8 cellular contexts compared by ENCODE assay signal in the genomic region with DNA sequence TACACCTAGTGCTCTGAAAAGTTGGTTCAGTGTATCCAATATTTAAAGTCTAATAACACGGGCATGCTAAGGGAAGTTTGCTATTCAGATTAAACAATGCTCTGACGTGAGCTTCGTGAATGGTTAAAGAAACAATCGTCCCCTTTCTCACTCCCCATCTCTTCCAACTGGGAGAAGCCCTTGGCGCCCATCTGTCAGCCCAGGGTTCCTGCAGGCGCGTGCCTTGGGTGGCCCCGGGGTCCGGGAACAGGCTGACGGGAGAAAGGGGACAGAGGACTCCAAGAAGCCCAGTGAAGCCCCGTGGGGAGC. TPM values are rescaled to one million over a fixed set of nuclear protein-coding genes. Genes with fewer than 3 reads are reported as not detected.
DNase-seq lines count a peak whose midpoint lies in the region; ATAC-seq, FAIRE-seq and TF ChIP-seq lines count a peak whose summit lies in the region.

No MANE protein-coding gene starts in this region.

- intact Hi-C loops in left cardiac atrium (cut with DNase I): loop anchor here in 1 of 2 donors (10.0 kb wide), 1 partner anchor 173 kb away; no protein-coding TSS in a partner anchor
- intact Hi-C loops in K562 (cut with micrococcal nuclease): loop anchor here (5.0 kb wide), 1 partner anchor 71 kb away; the partner anchor contains the start of gene ZBTB47

- TF ChIP-seq CTCF in right atrium auricular region (IDR thresholded peaks at IDR 0.05) (no peak), K562 (IDR thresholded peaks at IDR 0.05 in 2 of 3, conservative IDR thresholded peaks at IDR 0.05 in 1 of 3; ENCODE audit: insufficient read depth in 2 of 3, low read depth in 1 of 3, low read length in 3 of 3) (no peak)

- peaks cover 42% of the 10 kb centered on the region for H3K79me2 ChIP-seq in K562 (ENCODE audit: control insufficient read depth, insufficient read depth, low read length)

- no peaks in the 10 kb centered on the region for H4K20me1 ChIP-seq in K562 (replicated peaks; ENCODE audit: control insufficient read depth, insufficient read depth, low read length)

- H3K27ac ChIP-seq in right atrium auricular region: peak overlapping the region; percentile 92 to 93
- peak overlapping the region; percentile 79 for H3K27ac ChIP-seq in K562 (ENCODE audit: extremely low read depth, low read depth, low read length)
- peak overlapping the region; percentile 27 for H3K27ac ChIP-seq in mesenchymal stem cell (ENCODE audit: low read length, poor library complexity, severe bottlenecking)

- WGBS in K562 (ENCODE audit: insufficient coverage, low coverage, missing lambda C conversion rate): 0% methylated on average over 11 of the region's 11 CpGs
- WGBS in mesenchymal stem cell: 3% methylated on average over 10 of the region's 11 CpGs

- H3K36me3 ChIP-seq in right atrium auricular region: peaks cover 4% of the 10 kb centered on the region
- H3K36me3 ChIP-seq in K562 (ENCODE audit: control insufficient read depth, insufficient read depth, low read length): peaks cover 5% of the 10 kb centered on the region; the same call in 2 of the 3 replicates
- peaks cover 0 to 16% of the 10 kb centered on the region in 2 experiments for H3K36me3 ChIP-seq in mesenchymal stem cell (ENCODE audit: control insufficient read depth in 1 of 2, insufficient read depth in 2 of 2, low read depth in 1 of 2, low read length in 2 of 2)

- ATAC-seq in left cardiac atrium: no peak
- ATAC-seq in K562: no peak
- ATAC-seq in HG02938 (IDR thresholded peaks at IDR 0.05; ENCODE audit: unreplicated experiment): no peak

- H3K18ac ChIP-seq in mesenchymal stem cell (ENCODE audit: low read depth in 1 of 2, low read length in 2 of 2): peak overlapping the region; percentile 96 to 98

- peak overlapping the region; percentile 86 to 98 for H3K4ac ChIP-seq in mesenchymal stem cell (ENCODE audit: low read depth in 1 of 2, low read length in 2 of 2)

- H2BK120ac ChIP-seq in mesenchymal stem cell (ENCODE audit: low read depth, low read length): peak overlapping the region; percentile 35

- H3K9ac ChIP-seq in K562 (ENCODE audit: insufficient read depth in 1 of 2, low read depth in 2 of 2, low read length in 2 of 2): peak overlapping the region; percentile 89 to 93
- peak overlapping the region; percentile 95 for H3K9ac ChIP-seq in mesenchymal stem cell (ENCODE audit: low read length)

- H3K9me3 ChIP-seq in right atrium auricular region (no peaks in the 10 kb centered on the region), K562 (replicated peaks; ENCODE audit: control insufficient read depth, insufficient read depth, low read depth, low read length) (no peaks in the 10 kb centered on the region), mesenchymal stem cell (ENCODE audit: control insufficient read depth, low read length) (no peaks in the 10 kb centered on the region)

- H3K9me1 ChIP-seq in K562 (ENCODE audit: control insufficient read depth, insufficient read depth, low read length): no peaks in the 10 kb centered on the region

- POLR2A ChIA-PET in K562 (lab: Yijun Ruan, JAX): interaction anchor here (0.5 to 3.2 kb wide), 13 partner anchors 9 to 1763 kb away, joined by 3 to 33 read pairs (median 4); partner anchors contain the start of genes NKTR and SS18L2

- BruUV-seq in K562 (replicated peaks; lab: Mats Ljungman, UMichigan): no TSS peak

- H2AK5ac ChIP-seq in mesenchymal stem cell (ENCODE audit: low read length, severe bottlenecking): no peak overlapping the region

- CTCF ChIA-PET in K562 (lab: Yijun Ruan, JAX; ENCODE audit: low intra/inter-chr PET ratio): no interaction called here

- no peak overlapping the region for H2BK5ac ChIP-seq in mesenchymal stem cell (ENCODE audit: low read depth, low read length, poor library complexity, severe bottlenecking)

- peak overlapping the region; percentile 3 for H2BK15ac ChIP-seq in mesenchymal stem cell (ENCODE audit: low read depth, poor library complexity, severe bottlenecking)

- peak overlapping the region in 1 of 2 experiments; percentile 96 for H3K23ac ChIP-seq in mesenchymal stem cell (ENCODE audit: low read length in 2 of 2)

- H2AFZ ChIP-seq in K562 (ENCODE audit: low read depth, low read length): peak overlapping the region; percentile 85
- H2AFZ ChIP-seq in mesenchymal stem cell (ENCODE audit: low read depth, low read length): peak overlapping the region; percentile 96

- peak overlapping the region in 1 of 2 experiments; percentile 99 for H3K14ac ChIP-seq in mesenchymal stem cell (ENCODE audit: low read length in 2 of 2)

- H3K4me1 ChIP-seq in right atrium auricular region: peaks cover 0 to 20% of the 10 kb centered on the region in 2 donors
- H3K4me1 ChIP-seq in K562 (replicated peaks in 1 of 2; ENCODE audit: control insufficient read depth in 2 of 2, insufficient read depth in 2 of 2, low read length in 2 of 2): peaks cover 12 to 16% of the 10 kb centered on the region in 2 experiments; a peak in 3 of 5 replicates
- H3K4me1 ChIP-seq in mesenchymal stem cell (ENCODE audit: control insufficient read depth, insufficient read depth, low read depth, low read length): peaks cover 2% of the 10 kb centered on the region

- H3K79me1 ChIP-seq in mesenchymal stem cell (replicated peaks; ENCODE audit: low read length, poor library complexity, severe bottlenecking): peaks cover 8% of the 10 kb centered on the region

- H4K91ac ChIP-seq in mesenchymal stem cell (ENCODE audit: low read length): peak overlapping the region; percentile 86

- H3K4me2 ChIP-seq in K562 (ENCODE audit: insufficient read depth, low read length): peak overlapping the region; percentile 92
- H3K4me2 ChIP-seq in mesenchymal stem cell (ENCODE audit: low read length, poor library complexity, severe bottlenecking): peak overlapping the region; percentile 71

- H3K27me3 ChIP-seq in right atrium auricular region: no peaks in the 10 kb centered on the region
- no peaks in the 10 kb centered on the region for H3K27me3 ChIP-seq in K562 (ENCODE audit: control insufficient read depth in 2 of 2, insufficient read depth in 2 of 2, low read length in 2 of 2)
- no peaks in the 10 kb centered on the region for H3K27me3 ChIP-seq in mesenchymal stem cell (ENCODE audit: control insufficient read depth in 1 of 2, insufficient read depth in 1 of 2, low read length in 2 of 2)

- H3K4me3 ChIP-seq in right atrium auricular region (peak overlapping the region; percentile 95 to 97), K562 (peak overlapping the region; percentile 65), mesenchymal stem cell (ENCODE audit: insufficient read depth in 1 of 2, low read depth in 1 of 2, low read length in 2 of 2) (peak overlapping the region; percentile 98)

- no peak for TF ChIP-seq RAD21 in K562 (CRISPR knock-in tag; conservative IDR thresholded peaks at IDR 0.05 in 1 of 2, IDR thresholded peaks at IDR 0.05 in 1 of 2)

- peak overlapping the region; percentile 89 for H4K8ac ChIP-seq in mesenchymal stem cell (ENCODE audit: low read length)

- TF ChIP-seq EP300 in K562 (IDR thresholded peaks at IDR 0.05; ENCODE audit: low read length): no peak

- H2BK12ac ChIP-seq in mesenchymal stem cell (ENCODE audit: low read length in 2 of 2): no peak overlapping the region

- FAIRE-seq in K562 (lab: Jason Lieb, UNC): no peak

- in situ Hi-C loops in K562 (cut with MboI): no loop called here

- TF ChIP-seq POLR2A in K562 (conservative IDR thresholded peaks at IDR 0.05): no peak

- DNase-seq in right atrium auricular region (ENCODE audit: low spot score): no peak
- DNase-seq in left cardiac atrium: no peak
- DNase-seq in K562 (ENCODE audit: extremely low read depth in 1 of 4, low spot score in 3 of 4): no peak
- no peak for DNase-seq in mesenchymal stem cell
- DNase-seq in DMS79 (lab: John Stamatoyannopoulos, UW): no peak
- no peak for DNase-seq in NCI-H1436 treated with DMSO at 0.1 percent for 48 hours (lab: John Stamatoyannopoulos, UW)
- DNase-seq in NAMALWA (ENCODE audit: low spot score): no peak

RNA-seq across cellular contexts. Expression of gene SEC22C, which starts 0.4 kb away (rescaled TPM):
- total RNA-seq in right atrium auricular region (10 to 100 TPM; 32.3 to 36.2 TPM), left cardiac atrium (10 to 100 TPM; 24.4 to 29.8 TPM), K562 (2014; rRNA removed) (44.8 and 49.8 TPM in 2 replicates), K562 (2014; rRNA removed; fragmentation: Illumina TruSeq; extraction: Trizol) (62.4 and 63.6 TPM in 2 replicates), K562 (2015; rRNA removed; fragmentation: Illumina TruSeq; extraction: Trizol) (68.4 and 68.7 TPM in 2 replicates), K562 (2021) (50.7 and 50.8 TPM in 2 replicates)
- 34.9 and 62.9 TPM in 2 replicates for total RNA-seq in K562 (2011; cell fraction: chromatin; rRNA removed; ENCODE audit: low replicate concordance)
- total RNA-seq in K562 (2011; cell fraction: nucleolus; rRNA removed): 32.7 and 35.5 TPM in 2 replicates
- total RNA-seq in K562 (2011; cell fraction: nucleoplasm; rRNA removed): 48.1 and 67.3 TPM in 2 replicates
- polyA plus RNA-seq in K562 (2011; rRNA removed) (60.5 and 64.5 TPM in 2 replicates), K562 (2014; fragmentation: Illumina TruSeq; extraction: Trizol) (58.5 and 59.8 TPM in 2 replicates), K562 (2014; fragmentation: Nextera tagmentation; extraction: Ambion mirVana) (10 to 100 TPM; 35.6 to 41.3 TPM), K562 (2014; rRNA removed) (45.9 and 54.5 TPM in 2 replicates)
- polyA plus RNA-seq in K562 (2011; cell fraction: cytosol; rRNA removed): 31.6 and 53.4 TPM in 2 replicates
- 36.9 and 47.6 TPM in 2 replicates for polyA plus RNA-seq in K562 (2011; cell fraction: nucleus; rRNA removed)
- 55.2 and 56.3 TPM in 2 replicates for polyA plus RNA-seq in K562 (2012)
- 40.6 and 42.7 TPM in 2 replicates for polyA minus RNA-seq in K562 (2011; rRNA and poly(A)+ RNA removed)
- polyA minus RNA-seq in K562 (2011; cell fraction: cytosol; rRNA and poly(A)+ RNA removed): 17.8 and 22.0 TPM in 2 replicates
- polyA minus RNA-seq in K562 (2011; cell fraction: nucleus; rRNA and poly(A)+ RNA removed): 15.6 and 16.9 TPM in 2 replicates
- 42.5 TPM for polyA plus RNA-seq in mesenchymal stem cell (2013, experiment 1 of 2)
- polyA plus RNA-seq in mesenchymal stem cell (2013, experiment 2 of 2): 45.2 TPM

RNA-seq across cellular contexts. Expression of gene SS18L2, which starts 9.3 kb away (rescaled TPM):
- total RNA-seq in right atrium auricular region: 10 to 100 TPM in 1 of 2 donors, 1 to 10 TPM in 1; 8.4 to 13.9 TPM
- 10 to 100 TPM; 13.4 to 14.1 TPM for total RNA-seq in left cardiac atrium
- 28.8 and 30.7 TPM in 2 replicates for total RNA-seq in K562 (2011; cell fraction: chromatin; rRNA removed; ENCODE audit: low replicate concordance)
- 24.3 and 25.5 TPM in 2 replicates for total RNA-seq in K562 (2011; cell fraction: nucleolus; rRNA removed)
- 32.2 and 45.8 TPM in 2 replicates for total RNA-seq in K562 (2011; cell fraction: nucleoplasm; rRNA removed)
- total RNA-seq in K562 (2014; rRNA removed): 51.4 and 75.9 TPM in 2 replicates
- 70.0 and 77.2 TPM in 2 replicates for total RNA-seq in K562 (2014; rRNA removed; fragmentation: Illumina TruSeq; extraction: Trizol)
- total RNA-seq in K562 (2015; rRNA removed; fragmentation: Illumina TruSeq; extraction: Trizol): 65.6 and 78.0 TPM in 2 replicates
- total RNA-seq in K562 (2021): 68.6 and 77.8 TPM in 2 replicates
- 117 and 144 TPM in 2 replicates for polyA plus RNA-seq in K562 (2011; rRNA removed)
- 31.8 and 55.1 TPM in 2 replicates for polyA plus RNA-seq in K562 (2011; cell fraction: cytosol; rRNA removed)
- 36.1 and 57.1 TPM in 2 replicates for polyA plus RNA-seq in K562 (2011; cell fraction: nucleus; rRNA removed)
- 73.8 and 106 TPM in 2 replicates for polyA plus RNA-seq in K562 (2012)
- polyA plus RNA-seq in K562 (2014; fragmentation: Illumina TruSeq; extraction: Trizol): 72.2 and 78.0 TPM in 2 replicates
- 100 to 1,000 TPM; 275 to 324 TPM for polyA plus RNA-seq in K562 (2014; fragmentation: Nextera tagmentation; extraction: Ambion mirVana)
- polyA plus RNA-seq in K562 (2014; rRNA removed): 99.2 and 99.4 TPM in 2 replicates
- polyA minus RNA-seq in K562 (2011; rRNA and poly(A)+ RNA removed): 31.2 and 35.5 TPM in 2 replicates
- polyA minus RNA-seq in K562 (2011; cell fraction: cytosol; rRNA and poly(A)+ RNA removed): 8.1 and 16.6 TPM in 2 replicates
- polyA minus RNA-seq in K562 (2011; cell fraction: nucleus; rRNA and poly(A)+ RNA removed): 12.7 and 17.9 TPM in 2 replicates
- polyA plus RNA-seq in mesenchymal stem cell (2013, experiment 1 of 2): 39.2 TPM
- polyA plus RNA-seq in mesenchymal stem cell (2013, experiment 2 of 2): 42.8 TPM

RNA-seq across cellular contexts. Expression of gene NKTR, which starts 19.1 kb away (rescaled TPM):
- 10 to 100 TPM; 14.1 to 20.4 TPM for total RNA-seq in right atrium auricular region
- total RNA-seq in left cardiac atrium: 10 to 100 TPM; 26.5 to 35.9 TPM
- total RNA-seq in K562 (2011; cell fraction: chromatin; rRNA removed; ENCODE audit: low replicate concordance): 253 and 1,006 TPM in 2 replicates
- total RNA-seq in K562 (2011; cell fraction: nucleolus; rRNA removed): 104 and 168 TPM in 2 replicates
- total RNA-seq in K562 (2011; cell fraction: nucleoplasm; rRNA removed): 377 and 604 TPM in 2 replicates
- 48.0 and 51.5 TPM in 2 replicates for total RNA-seq in K562 (2014; rRNA removed)
- 117 and 120 TPM in 2 replicates for total RNA-seq in K562 (2014; rRNA removed; fragmentation: Illumina TruSeq; extraction: Trizol)
- 94.1 and 104 TPM in 2 replicates for total RNA-seq in K562 (2015; rRNA removed; fragmentation: Illumina TruSeq; extraction: Trizol)
- total RNA-seq in K562 (2021): 67.4 and 70.3 TPM in 2 replicates
- polyA plus RNA-seq in K562 (2011; rRNA removed): 123 and 130 TPM in 2 replicates
- polyA plus RNA-seq in K562 (2011; cell fraction: cytosol; rRNA removed): 9.2 and 26.9 TPM in 2 replicates
- 284 and 370 TPM in 2 replicates for polyA plus RNA-seq in K562 (2011; cell fraction: nucleus; rRNA removed)
- 39.4 and 56.1 TPM in 2 replicates for polyA plus RNA-seq in K562 (2012)
- polyA plus RNA-seq in K562 (2014; fragmentation: Illumina TruSeq; extraction: Trizol): 76.5 and 95.7 TPM in 2 replicates
- 10 to 100 TPM; 19.7 to 30.2 TPM for polyA plus RNA-seq in K562 (2014; fragmentation: Nextera tagmentation; extraction: Ambion mirVana)
- polyA plus RNA-seq in K562 (2014; rRNA removed): 84.5 and 92.6 TPM in 2 replicates
- 140 and 209 TPM in 2 replicates for polyA minus RNA-seq in K562 (2011; rRNA and poly(A)+ RNA removed)
- 19.9 and 20.4 TPM in 2 replicates for polyA minus RNA-seq in K562 (2011; cell fraction: cytosol; rRNA and poly(A)+ RNA removed)
- 246 and 455 TPM in 2 replicates for polyA minus RNA-seq in K562 (2011; cell fraction: nucleus; rRNA and poly(A)+ RNA removed)
- polyA plus RNA-seq in mesenchymal stem cell (2013, experiment 1 of 2): 26.4 TPM
- 22.4 TPM for polyA plus RNA-seq in mesenchymal stem cell (2013, experiment 2 of 2)

Comparison
In these comparisons a context has a peak if more than half of its experiments do, and no peak if none do; other contexts are left out.
1. H3K27ac ChIP-seq: peak in every context shown above with its lines; median percentile 92 in right atrium auricular region; 79 in K562; 27 in mesenchymal stem cell.